In the genomic region with DNA sequence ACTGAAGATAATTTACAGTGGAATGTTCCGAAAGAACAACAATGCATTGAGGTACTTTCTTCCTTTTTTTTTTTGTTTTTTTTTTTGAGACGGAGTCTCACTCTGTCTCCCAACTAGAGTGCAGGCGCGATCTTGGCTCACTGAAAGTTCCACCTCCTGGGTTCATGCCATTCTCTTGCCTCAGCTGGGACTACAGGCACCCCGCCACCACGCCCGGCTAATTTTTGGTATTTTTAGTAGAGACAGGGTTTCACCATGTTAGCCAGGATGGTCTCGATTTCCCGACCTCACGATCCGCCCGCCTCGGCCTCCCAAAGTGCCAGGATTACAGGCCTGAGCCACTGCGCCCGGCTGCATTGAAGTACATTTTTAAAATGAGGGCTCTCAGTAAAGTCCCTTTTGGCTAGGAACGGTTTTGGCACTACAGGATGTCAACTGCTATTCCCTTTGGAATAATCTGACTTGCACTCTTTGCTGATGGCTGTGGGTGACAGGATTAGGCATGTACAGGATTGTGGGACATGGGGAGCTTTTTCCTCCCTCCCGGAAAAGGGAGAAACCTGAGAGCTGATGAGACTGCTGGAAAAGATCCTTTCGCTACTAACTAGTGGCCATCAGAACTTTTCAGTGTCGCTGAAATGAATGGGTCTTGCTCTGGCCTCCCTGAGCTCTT, we compare ENCODE assay signal across 24 cellular contexts. TPM values are rescaled to one million over a fixed set of nuclear protein-coding genes. Genes with fewer than 3 reads are reported as not detected.
DNase-seq lines count a peak whose midpoint lies in the region; ATAC-seq and TF ChIP-seq lines count a peak whose summit lies in the region.
"Had no signal": no experiment of that assay in that cellular context is flagged by ENCODE, and none has a peak within 500 bp of the region (broad histone marks: within the 10 kb centered on the region; RNA-seq: fewer than 3 reads in every experiment).

No MANE protein-coding gene starts in this region.

- H3K27me3 ChIP-seq in gastroesophageal sphincter (no peaks in the 10 kb centered on the region), muscle layer of colon (ENCODE audit: control insufficient read depth in 1 of 2, insufficient read depth in 2 of 2, low read length in 2 of 2) (no peaks in the 10 kb centered on the region), stomach smooth muscle (ENCODE audit: control insufficient read depth in 1 of 2, insufficient read depth in 2 of 2, low read length in 2 of 2) (no peaks in the 10 kb centered on the region), colonic mucosa (no peaks in the 10 kb centered on the region)
- H3K27me3 ChIP-seq: left lung, suprapubic skin had no signal

- TF ChIP-seq EP300 in gastroesophageal sphincter (IDR thresholded peaks at IDR 0.05), result no peak

- H3K27ac ChIP-seq in gastroesophageal sphincter, result peak overlapping the region; percentile 56 to 79 (median 75)
- peak overlapping the region; percentile 68 for H3K27ac ChIP-seq in muscle layer of colon (ENCODE audit: low read depth, low read length)
- H3K27ac ChIP-seq in stomach smooth muscle (ENCODE audit: low read length), result peak overlapping the region; percentile 31
- no peak overlapping the region for H3K27ac ChIP-seq in colonic mucosa
- H3K27ac ChIP-seq: C4-2B, dorsolateral prefrontal cortex, left lung, suprapubic skin had no signal

- no peak for TF ChIP-seq CTCF in gastroesophageal sphincter (IDR thresholded peaks at IDR 0.05)
- no peak for TF ChIP-seq CTCF in colonic mucosa (IDR thresholded peaks at IDR 0.05)

- ATAC-seq in gastroesophageal sphincter (peak; percentile 58), HG02970 (IDR thresholded peaks at IDR 0.05; ENCODE audit: low FRiP score, unreplicated experiment) (no peak)
- ATAC-seq: activated T-cell treated with anti-CD3 and anti-CD28 coated beads, Interleukin-2, amount 50 U/mL, for 72 hours; GM12878; left lung; stimulated activated memory B cell treated with anti-CD40 and anti-IgM and Interleukin-4, amounts not matched to agents 10 μg/mL and 1 μg/mL and 100 μg/mL, for 72 hours had no signal

- intact Hi-C loops in colonic mucosa (cut with DNase I), result no loop called here

- H3K4me1 ChIP-seq in gastroesophageal sphincter (peaks cover 5 to 57% (median 8%) of the 10 kb centered on the region in 3 donors), muscle layer of colon (ENCODE audit: insufficient read depth, low read length) (peaks cover 35% of the 10 kb centered on the region), stomach smooth muscle (ENCODE audit: control insufficient read depth, insufficient read depth, low read length) (peaks cover 14% of the 10 kb centered on the region), colonic mucosa (no peaks in the 10 kb centered on the region)

- H3K36me3 ChIP-seq in gastroesophageal sphincter (peaks cover 0 to 48% of the 10 kb centered on the region in 2 donors), muscle layer of colon (ENCODE audit: insufficient read depth, low read length) (peaks cover 17% of the 10 kb centered on the region), stomach smooth muscle (ENCODE audit: control insufficient read depth in 2 of 2, insufficient read depth in 2 of 2, low read length in 2 of 2) (peaks cover 13 to 14% of the 10 kb centered on the region in 2 donors), colonic mucosa (no peaks in the 10 kb centered on the region)
- H3K36me3 ChIP-seq: suprapubic skin had no signal

- H3K9me3 ChIP-seq in gastroesophageal sphincter (no peaks in the 10 kb centered on the region), muscle layer of colon (ENCODE audit: low read length) (no peaks in the 10 kb centered on the region), stomach smooth muscle (ENCODE audit: control insufficient read depth in 2 of 2, low read length in 2 of 2) (no peaks in the 10 kb centered on the region), colonic mucosa (no peaks in the 10 kb centered on the region)
- H3K9me3 ChIP-seq: left lung, suprapubic skin had no signal

- no peak overlapping the region for H3K4me3 ChIP-seq in gastroesophageal sphincter
- H3K4me3 ChIP-seq in muscle layer of colon (ENCODE audit: low read depth in 1 of 2, low read length in 2 of 2), result no peak overlapping the region
- H3K4me3 ChIP-seq in stomach smooth muscle (ENCODE audit: low read length in 2 of 2), result no peak overlapping the region
- H3K4me3 ChIP-seq in colonic mucosa, result no peak overlapping the region
- H3K4me3 ChIP-seq: dorsolateral prefrontal cortex, GM12878, left lung, suprapubic skin had no signal

- DNase-seq in NCI-H526 (lab: John Stamatoyannopoulos, UW), result no peak
- no peak for DNase-seq in colonic mucosa
- DNase-seq in H4 (ENCODE audit: low spot score), result no peak
- DNase-seq: activated CD4-positive, alpha-beta T cell treated with anti-CD3 and anti-CD28 coated beads, Interleukin-2, amount 50 U/mL, for 48 hours; activated T-cell treated with anti-CD3 and anti-CD28 coated beads, Interleukin-2, amount 50 U/mL, for 72 hours; COR-L47; dorsolateral prefrontal cortex; GOT3; HFFc6; hypothalamus; immature natural killer cell; left lung; NCI-H146; NCI-H345; stimulated activated CD4-positive, alpha-beta T cell treated with anti-CD3 and anti-CD28 coated beads, Interleukin-15, amount 100 ng/mL, for 24 hours; T-helper 1 cell had no signal

- WGBS in gastroesophageal sphincter (ENCODE audit: low coverage in 1 of 2), 2 donors, result 63 to 77% methylated on average over 7 to 13 of the region's 19 CpGs

- TF ChIP-seq POLR2A in gastroesophageal sphincter (IDR thresholded peaks at IDR 0.05), result no peak

- H3K9ac ChIP-seq in muscle layer of colon (ENCODE audit: low read length) (no peak overlapping the region), stomach smooth muscle (ENCODE audit: low read length in 2 of 2) (no peak overlapping the region), colonic mucosa (ENCODE audit: low read depth in 2 of 2, low read length in 2 of 2) (no peak overlapping the region)

RNA-seq across cellular contexts. Expression of gene EDEM3, which starts 56.9 kb away (rescaled TPM):
- total RNA-seq in gastroesophageal sphincter (10 to 100 TPM; 22.8 to 34.7 (median 31.3) TPM), colonic mucosa (10 to 100 TPM; 55.7 to 75.4 TPM)
- total RNA-seq in H4 (2014; rRNA removed; shearing (Covaris generic)), result 21.7 and 28.4 TPM in 2 replicates
